ENCODE assay signal across 35 cellular contexts in genomic region chr1:221520250-221520649, GRCh38.
"Had no signal": no experiment of that assay in that cellular context is flagged by ENCODE, and none has a peak within 500 bp of the region (broad histone marks: within the 10 kb centered on the region; RNA-seq: fewer than 3 reads in every experiment).

No MANE protein-coding gene starts in this region.

- DNase-seq: activated B cell treated with CpG ODN at 0.5 μM for 24 hours; activated CD4-positive, alpha-beta memory T cell treated with anti-CD3 and anti-CD28 coated beads for 36 hours; activated CD4-positive, alpha-beta T cell treated with anti-CD3 and anti-CD28 coated beads for 4 hours; activated CD4-positive, alpha-beta T cell treated with anti-CD3 and anti-CD28 coated beads, Interleukin-2, amount 10 ng/mL, durations not matched to agents 24 days and 14 days; activated CD4-positive, alpha-beta T cell treated with anti-CD3 and anti-CD28 coated beads, Interleukin-2, amount 50 U/mL, for 1 hour; activated CD4-positive, alpha-beta T cell treated with anti-CD3 and anti-CD28 coated beads, Interleukin-2, amount 50 U/mL, for 4 hours; activated CD4-positive, CD25-positive, alpha-beta regulatory T cell treated with anti-CD3 and anti-CD28 coated beads, Interleukin-2, amount 50 U/mL, for 72 hours; activated CD8-positive, alpha-beta memory T cell treated with anti-CD3 and anti-CD28 coated beads, Interleukin-2, amount 50 U/mL, for 4 hours; activated CD8-positive, alpha-beta T cell treated with anti-CD3 and anti-CD28 coated beads for 36 hours; activated effector memory CD4-positive, alpha-beta T cell treated with anti-CD3 and anti-CD28 coated beads, Interleukin-2, amount 50 U/mL, for 16 hours; activated gamma-delta T cell treated with Interleukin-2 at 50 U/mL for 16 hours; activated naive CD4-positive, alpha-beta T cell; activated naive CD4-positive, alpha-beta T cell treated with anti-CD3 and anti-CD28 coated beads for 36 hours; activated naive CD4-positive, alpha-beta T cell treated with anti-CD3 and anti-CD28 coated beads, Interleukin-2, amount 50 U/mL, for 16 hours; activated naive CD8-positive, alpha-beta T cell treated with anti-CD3 and anti-CD28 coated beads for 36 hours; activated T-cell treated with anti-CD3 and anti-CD28 coated beads for 4 hours; activated T-cell treated with anti-CD3 and anti-CD28 coated beads, Interleukin-2, amount 50 U/mL, for 1 hour; activated T-cell treated with anti-CD3 and anti-CD28 coated beads, Interleukin-2, amount 50 U/mL, for 4 hours; activated T-cell treated with anti-CD3 and anti-CD28 coated beads, Interleukin-2, amount 50 U/mL, for 72 hours; adrenal gland; amniotic stem cell; aorta; body of pancreas; brain microvascular endothelial cell; caudate nucleus; cerebellar nuclear complex; T-helper 1 cell; T-helper 2 cell; T-helper 9 cell had no signal

- H3K27ac ChIP-seq: adrenal gland, body of pancreas, brain microvascular endothelial cell, breast epithelium, VCaP had no signal

- H3K27me3 ChIP-seq: adrenal gland, body of pancreas, brain microvascular endothelial cell, breast epithelium had no signal

- FAIRE-seq: astrocyte, TTC549 had no signal

- ATAC-seq: activated CD8-positive, alpha-beta T cell treated with anti-CD3 and anti-CD28 coated beads for 36 hours; activated naive CD4-positive, alpha-beta T cell treated with anti-CD3 and anti-CD28 coated beads, Interleukin-2, amount 50 U/mL, for 72 hours; activated T-cell treated with anti-CD3 and anti-CD28 coated beads, Interleukin-2, amount 50 U/mL, for 4 hours; activated T-cell treated with anti-CD3 and anti-CD28 coated beads, Interleukin-2, amount 50 U/mL, for 72 hours; activated T-helper 17 cell treated with anti-CD3 and anti-CD28 coated beads, Interleukin-2, amount 50 U/mL, for 72 hours; body of pancreas had no signal

- H3K4me3 ChIP-seq: adrenal gland, body of pancreas, breast epithelium had no signal

- H3K36me3 ChIP-seq: adrenal gland, brain microvascular endothelial cell, breast epithelium had no signal

- H3K9me3 ChIP-seq: adrenal gland, body of pancreas, breast epithelium had no signal

- H3K4me1 ChIP-seq: adrenal gland, body of pancreas, breast epithelium had no signal
